28 cellular contexts compared by ENCODE assay signal in the genomic region with DNA sequence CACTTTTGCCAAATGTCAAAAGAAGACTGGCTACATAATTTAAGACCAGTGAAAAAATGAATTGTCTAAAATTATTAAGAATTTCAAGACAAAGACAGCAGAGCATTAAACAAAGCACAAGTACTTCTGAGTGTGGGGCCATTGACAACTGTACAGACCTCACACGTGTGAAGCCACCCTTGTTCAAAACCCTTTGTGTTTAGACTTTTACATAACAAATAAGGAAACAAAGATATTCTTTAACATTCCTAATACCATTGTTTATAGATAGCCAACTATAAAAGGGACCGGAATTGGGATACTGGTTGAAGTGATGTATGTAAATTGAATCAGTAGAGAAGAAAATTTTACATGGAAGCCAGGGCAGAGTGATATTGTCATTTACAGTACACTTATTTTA.
"Had no signal": no experiment of that assay in that cellular context is flagged by ENCODE, and none has a peak within 500 bp of the region (broad histone marks: within the 10 kb centered on the region; RNA-seq: fewer than 3 reads in every experiment).

No MANE protein-coding gene starts in this region.

- H3K4me3 Mint-ChIP-seq: naive thymus-derived CD4-positive, alpha-beta T cell; natural killer cell treated with Interleukin-12 subunit alpha and Interleukin-12 subunit beta and Interleukin-15 and Interleukin-18, amount 100 ng/mL, for 72 hours; stimulated activated naive B cell treated with anti-CD40 and anti-IgM and Interleukin-4, amounts not matched to agents 10 μg/mL and 1 μg/mL and 100 μg/mL, for 72 hours had no signal

- H3K27ac Mint-ChIP-seq: naive thymus-derived CD4-positive, alpha-beta T cell; natural killer cell treated with Interleukin-12 subunit alpha and Interleukin-12 subunit beta and Interleukin-15 and Interleukin-18, amount 100 ng/mL, for 72 hours; stimulated activated naive B cell treated with anti-CD40 and anti-IgM and Interleukin-4, amounts not matched to agents 10 μg/mL and 1 μg/mL and 100 μg/mL, for 72 hours had no signal

- H3K27me3 Mint-ChIP-seq: naive thymus-derived CD4-positive, alpha-beta T cell; natural killer cell treated with Interleukin-12 subunit alpha and Interleukin-12 subunit beta and Interleukin-15 and Interleukin-18, amount 100 ng/mL, for 72 hours; stimulated activated naive B cell treated with anti-CD40 and anti-IgM and Interleukin-4, amounts not matched to agents 10 μg/mL and 1 μg/mL and 100 μg/mL, for 72 hours had no signal

- H3K4me1 Mint-ChIP-seq: naive thymus-derived CD4-positive, alpha-beta T cell; stimulated activated naive B cell treated with anti-CD40 and anti-IgM and Interleukin-4, amounts not matched to agents 10 μg/mL and 1 μg/mL and 100 μg/mL, for 72 hours had no signal

- H3K4me1 ChIP-seq: left ventricle myocardium inferior, prostate gland, stomach, testis, thyroid gland, transverse colon, upper lobe of left lung, vagina had no signal

- H3K27me3 ChIP-seq: pancreas, stomach, testis, thyroid gland, transverse colon, upper lobe of left lung, vagina had no signal

- H3K9me3 ChIP-seq: left ventricle myocardium inferior, mucosa of descending colon, pancreas, prostate gland, stomach, testis, thyroid gland, transverse colon, upper lobe of left lung, vagina had no signal

- H3K36me3 Mint-ChIP-seq: naive thymus-derived CD4-positive, alpha-beta T cell; natural killer cell treated with Interleukin-12 subunit alpha and Interleukin-12 subunit beta and Interleukin-15 and Interleukin-18, amount 100 ng/mL, for 72 hours; stimulated activated naive B cell treated with anti-CD40 and anti-IgM and Interleukin-4, amounts not matched to agents 10 μg/mL and 1 μg/mL and 100 μg/mL, for 72 hours had no signal

- ATAC-seq: mucosa of descending colon; naive thymus-derived CD4-positive, alpha-beta T cell; natural killer cell treated with Interleukin-12 subunit alpha and Interleukin-12 subunit beta and Interleukin-15 and Interleukin-18, amount 100 ng/mL, for 72 hours; pancreas; right cardiac atrium; sciatic nerve; stimulated activated naive B cell treated with anti-CD40 and anti-IgM and Interleukin-4, amounts not matched to agents 10 μg/mL and 1 μg/mL and 100 μg/mL, for 72 hours; stimulated activated naive CD8-positive, alpha-beta T cell treated with anti-CD3 and anti-CD28 coated beads, Interleukin-15, Interleukin-2, amounts not matched to agents 100 U/mL and 50 U/mL, for 24 hours had no signal

- H3K27ac ChIP-seq: left ventricle myocardium inferior, pancreas, prostate gland, skin epidermis, stomach, testis, thyroid gland, transverse colon, upper lobe of left lung, vagina had no signal

- DNase-seq: hippocampal formation; islet precursor cell; left ventricle myocardium inferior; midbrain; mucosa of descending colon; naive thymus-derived CD4-positive, alpha-beta T cell; nucleus accumbens; pancreas; posterior cingulate gyrus; retina; right cardiac atrium; stimulated activated CD4-positive, alpha-beta T cell treated with anti-CD3 and anti-CD28 coated beads, Interleukin-12 subunit alpha, Interleukin-12 subunit beta, amount 100 ng/mL, for 4 hours; stimulated activated CD4-positive, alpha-beta T cell treated with anti-CD3 and anti-CD28 coated beads, Interleukin-15, amount 100 ng/mL, for 24 hours; stimulated activated CD4-positive, alpha-beta T cell treated with anti-CD3 and anti-CD28 coated beads, Interleukin-2, amount 100 ng/mL, for 24 hours; stimulated activated CD4-positive, alpha-beta T cell treated with anti-CD3 and anti-CD28 coated beads, Interleukin-4, amount 100 ng/mL, for 1 hour; stimulated activated naive B cell treated with anti-CD40 and anti-IgM and Interleukin-4, amounts not matched to agents 10 μg/mL and 1 μg/mL and 100 μg/mL, for 72 hours; stimulated activated naive CD8-positive, alpha-beta T cell treated with anti-CD3 and anti-CD28 coated beads, Interleukin-15, Interleukin-2, amounts not matched to agents 100 U/mL and 50 U/mL, for 24 hours; stomach; testis; thyroid gland; transverse colon; upper lobe of left lung had no signal

- H3K36me3 ChIP-seq: left ventricle myocardium inferior, pancreas, prostate gland, stomach, thyroid gland, transverse colon, upper lobe of left lung, vagina had no signal

- H3K4me3 ChIP-seq: left ventricle myocardium inferior, lung, mucosa of descending colon, pancreas, prostate gland, skin epidermis, stomach, testis, thyroid gland, transverse colon, upper lobe of left lung, vagina had no signal
